ENCODE assay signal across 21 cellular contexts in the genomic region with DNA sequence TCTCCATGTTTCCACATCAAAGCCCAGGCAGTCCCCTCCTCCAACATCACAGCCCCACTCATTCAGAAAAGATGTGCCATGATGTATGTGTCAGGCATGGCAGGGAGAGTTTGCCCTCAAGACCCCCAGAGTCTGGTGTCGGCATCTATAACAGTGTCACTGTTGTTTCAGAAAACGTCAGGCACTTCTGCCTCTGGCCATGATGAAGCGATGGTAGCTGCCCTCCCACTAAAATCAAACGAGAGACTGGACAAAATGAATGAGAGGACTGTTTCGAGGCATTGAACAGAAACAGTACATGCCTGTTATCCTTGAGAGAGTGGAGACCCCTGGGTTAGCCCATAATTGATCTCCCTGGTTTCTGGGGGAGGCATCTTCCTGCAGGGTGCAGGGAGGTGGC.
DNase-seq lines count a peak whose midpoint lies in the region; ATAC-seq and TF ChIP-seq lines count a peak whose summit lies in the region.
"Had no signal": no experiment of that assay in that cellular context is flagged by ENCODE, and none has a peak within 500 bp of the region (broad histone marks: within the 10 kb centered on the region; RNA-seq: fewer than 3 reads in every experiment).

No MANE protein-coding gene starts in this region.

- no peak overlapping the region for H2BK20ac ChIP-seq in H9 (ENCODE audit: low read depth, low read length, poor library complexity, severe bottlenecking)

- no peak overlapping the region for H2BK15ac ChIP-seq in H9 (ENCODE audit: low read depth, low read length)

- TF ChIP-seq CTCF in H9 (conservative IDR thresholded peaks at IDR 0.05) (no peak), sigmoid colon (IDR thresholded peaks at IDR 0.05) (no peak)

- H3K14ac ChIP-seq in H9 (ENCODE audit: insufficient read depth, low read length), result no peak overlapping the region

- H4K20me1 ChIP-seq in H9 (ENCODE audit: control insufficient read depth, insufficient read depth, insufficient read length), result no peaks in the 10 kb centered on the region

- no peak overlapping the region for H3K4ac ChIP-seq in H9 (ENCODE audit: low read depth, low read length)

- H2AFZ ChIP-seq in H9 (ENCODE audit: low read length), result no peak overlapping the region
- H2AFZ ChIP-seq: GM23338 had no signal

- H4K91ac ChIP-seq in H9 (ENCODE audit: insufficient read length, low read depth, low read length), result no peak overlapping the region

- H3K36me3 ChIP-seq in sigmoid colon, result no peaks in the 10 kb centered on the region

- no peak overlapping the region for H3K18ac ChIP-seq in H9 (ENCODE audit: insufficient read length, low read depth, low read length)

- H3K79me1 ChIP-seq in H9 (ENCODE audit: insufficient read depth, low read depth, low read length, poor library complexity, severe bottlenecking), result no peaks in the 10 kb centered on the region

- no peak overlapping the region for H2AK5ac ChIP-seq in H9 (ENCODE audit: insufficient read length, low read length)

- H3K4me3 Mint-ChIP-seq in H9, result no peak overlapping the region
- H3K4me3 Mint-ChIP-seq: B cell, CD14-positive monocyte, GM23338 had no signal

- TF ChIP-seq EP300 in sigmoid colon (IDR thresholded peaks at IDR 0.05), result no peak

- intact Hi-C loops in sigmoid colon (cut with DNase I), result no loop called here

- no peak overlapping the region for H3T11ph ChIP-seq in H9 (ENCODE audit: low read length)

- no CpG with 5 or more reads among the region's 5 CpGs for WGBS in H9 (ENCODE audit: extremely low coverage, insufficient read length, low lambda C conversion rate)
- WGBS in sigmoid colon, 2 donors, result 85 to 86% methylated on average over 5 of the region's 5 CpGs

- H3K27me3 Mint-ChIP-seq in H9 (ENCODE audit: low read depth), result peaks cover 34% of the 10 kb centered on the region

- no peak overlapping the region for H2BK5ac ChIP-seq in H9 (ENCODE audit: insufficient read length, low read length)

- peak overlapping the region in 1 of 3 experiments; percentile 36; a peak in 2 of 7 replicates for H3K27ac Mint-ChIP-seq in H9
- H3K27ac Mint-ChIP-seq: B cell, GM23338 had no signal

- H3K4me2 ChIP-seq in H9 (ENCODE audit: insufficient read depth, insufficient read length, low read length), result no peak overlapping the region
- H3K4me2 ChIP-seq: GM23338, KMS-11 had no signal

- H3K9me3 ChIP-seq in H9 (ENCODE audit: control insufficient read depth, low read depth, low read length) (no peaks in the 10 kb centered on the region), sigmoid colon (peaks cover 0 to 8% (median 1%) of the 10 kb centered on the region in 4 donors)

- H3K9ac ChIP-seq in H9 (ENCODE audit: extremely low read depth, insufficient read length, low read length), result no peak overlapping the region
- H3K9ac ChIP-seq: KMS-11 had no signal

- DNase-seq in COLO829 (ENCODE audit: low spot score), result peak; percentile 69
- peak; percentile 8 for DNase-seq in H9
- peak; percentile 84 for DNase-seq in foreskin melanocyte
- DNase-seq in sigmoid colon, result peak; percentile 17
- DNase-seq in DMS153 treated with DMSO at 0.1 percent for 48 hours (lab: John Stamatoyannopoulos, UW; ENCODE audit: unreplicated experiment), result no peak
- DNase-seq in MV-4-11 (lab: John Stamatoyannopoulos, UW), result no peak
- DNase-seq: DMS79, NCI-H1105, NCI-H146, NCI-H2029, NCI-H2227 treated with DMSO at 0.1 percent for 48 hours, NCI-H510A, NCI-H748 treated with DMSO at 0.1 percent for 48 hours, SIG-M5 had no signal

- no peak overlapping the region for H4K8ac ChIP-seq in H9 (replicated peaks; ENCODE audit: insufficient read length, low read depth, low read length)

- H3K4me3 ChIP-seq in sigmoid colon, result no peak overlapping the region
- H3K4me3 ChIP-seq: GM23338 had no signal

- H2BK120ac ChIP-seq in H9 (ENCODE audit: low read depth, low read length, poor library complexity, severe bottlenecking), result no peak overlapping the region

- no peaks in the 10 kb centered on the region; a peak in 1 of 7 replicates for H3K36me3 Mint-ChIP-seq in H9 (ENCODE audit: insufficient read depth in 1 of 3, low read depth in 3 of 3)
- H3K36me3 Mint-ChIP-seq: CD14-positive monocyte had no signal

- no peak overlapping the region for H3K56ac ChIP-seq in H9 (ENCODE audit: insufficient read length, low read depth, low read length)

- H3K9me3 Mint-ChIP-seq in H9, result peaks cover 15 to 40% of the 10 kb centered on the region in 2 experiments

- H3K27ac ChIP-seq in H9 (ENCODE audit: insufficient read length, low read depth, low read length) (no peak overlapping the region), sigmoid colon (no peak overlapping the region)
- H3K27ac ChIP-seq: KMS-11 had no signal

- no peaks in the 10 kb centered on the region for H3K23me2 ChIP-seq in H9 (ENCODE audit: insufficient read length, low read depth, low read length, poor library complexity, severe bottlenecking)

- TF ChIP-seq POLR2A in sigmoid colon (IDR thresholded peaks at IDR 0.05), result no peak

- no peaks in the 10 kb centered on the region for H3K79me2 ChIP-seq in H9 (ENCODE audit: insufficient read depth, low read length)

- H3K27me3 ChIP-seq in H9 (ENCODE audit: insufficient read depth, low read length), result no peaks in the 10 kb centered on the region
- no peaks in the 10 kb centered on the region for H3K27me3 ChIP-seq in sigmoid colon

- H3K4me1 Mint-ChIP-seq in H9, result peaks cover 0 to 5% of the 10 kb centered on the region in 2 experiments; a peak in 2 of 4 replicates
- H3K4me1 Mint-ChIP-seq: B cell had no signal

- no peaks in the 10 kb centered on the region for H3K4me1 ChIP-seq in H9 (ENCODE audit: insufficient read depth, low read length)
- no peaks in the 10 kb centered on the region for H3K4me1 ChIP-seq in sigmoid colon

- no peak overlapping the region for H3K23ac ChIP-seq in H9 (ENCODE audit: insufficient read length, low read depth, low read length)

- H4K5ac ChIP-seq in H9 (ENCODE audit: insufficient read length, low read depth, low read length), result no peak overlapping the region

- no peak overlapping the region for H2BK12ac ChIP-seq in H9 (ENCODE audit: insufficient read length, low read depth, low read length)

- ATAC-seq in GM21737 (IDR thresholded peaks at IDR 0.05; ENCODE audit: unreplicated experiment) (no peak), GM21717 (IDR thresholded peaks at IDR 0.05; ENCODE audit: unreplicated experiment) (no peak)
- ATAC-seq: GM23338, HCT116 had no signal

Comparison
In these comparisons a context has a peak if more than half of its experiments do, and no peak if none do; other contexts are left out.
1. DNase-seq: peak in COLO829 (single experiment), H9 (single experiment), foreskin melanocyte (single experiment) and sigmoid colon (single experiment); none in DMS153 treated with DMSO at 0.1 percent for 48 hours (single experiment) and MV-4-11 (single experiment).